Comparison of ENCODE assay signal across 34 cellular contexts in genomic region chr22:23034621-23035556, GRCh38. TPM values are rescaled to one million over a fixed set of nuclear protein-coding genes. Genes with fewer than 3 reads are reported as not detected.
DNase-seq lines count a peak whose midpoint lies in the region; ATAC-seq, FAIRE-seq and TF ChIP-seq lines count a peak whose summit lies in the region.
"Had no signal": no experiment of that assay in that cellular context is flagged by ENCODE, and none has a peak within 500 bp of the region (broad histone marks: within the 10 kb centered on the region; RNA-seq: fewer than 3 reads in every experiment).

No MANE protein-coding gene starts in this region.

- no peaks in the 10 kb centered on the region for H3K27me3 ChIP-seq in BLaER1 treated with 17β-estradiol and CSF1 and Interleukin-3, amounts not matched to agents 10 nM and 100 nM
- H3K27me3 ChIP-seq in OCI-LY1 (ENCODE audit: insufficient read depth, low read length): no peaks in the 10 kb centered on the region
- H3K27me3 ChIP-seq: hepatocyte, neural progenitor cell, right atrium auricular region, upper lobe of right lung had no signal

- H3K27ac Mint-ChIP-seq in memory B cell: peak overlapping the region; percentile 90
- H3K27ac Mint-ChIP-seq: activated CD4-positive, alpha-beta T cell treated with anti-CD3 and anti-CD28 coated beads for 36 hours; T-helper 17 cell had no signal

- H3K9me3 ChIP-seq in BLaER1 treated with 17β-estradiol and CSF1 and Interleukin-3, amounts not matched to agents 10 nM and 100 nM (replicated peaks in 1 of 11): peaks cover 0 to 10% (median 0%) of the 10 kb centered on the region in 11 experiments; a peak in 5 of 22 replicates
- no peaks in the 10 kb centered on the region for H3K9me3 ChIP-seq in OCI-LY1 (ENCODE audit: low read length)
- H3K9me3 ChIP-seq: esophagus squamous epithelium, right atrium auricular region, upper lobe of right lung had no signal

- 0 out of 20 replicates have a peak overlapping the region, but pooled peaks of 2 of the 10 experiments have one; percentile 1 to 9 for H3K4me3 ChIP-seq in BLaER1 treated with 17β-estradiol and CSF1 and Interleukin-3, amounts not matched to agents 10 nM and 100 nM
- no peak overlapping the region for H3K4me3 ChIP-seq in OCI-LY1 (ENCODE audit: low read depth, low read length, poor library complexity, severe bottlenecking)
- H3K4me3 ChIP-seq: esophagus squamous epithelium, hepatocyte, neural progenitor cell, right atrium auricular region, SK-N-MC, smooth muscle cell, upper lobe of right lung had no signal

- H4K20me1 ChIP-seq in BLaER1 treated with 17β-estradiol and CSF1 and Interleukin-3, amounts not matched to agents 10 nM and 100 nM: no peaks in the 10 kb centered on the region
- H4K20me1 ChIP-seq in OCI-LY1 (ENCODE audit: insufficient read depth, low read length): no peaks in the 10 kb centered on the region

- peak; percentile 35 for FAIRE-seq in GM19239 (lab: Jason Lieb, UNC)
- FAIRE-seq: HTR-8/SVneo had no signal

- no peak for TF ChIP-seq CTCF in OCI-LY1 (IDR thresholded peaks at IDR 0.05; ENCODE audit: low read length)

- peak overlapping the region in 7 of 11 experiments; percentile 18 to 85 (median 70); a peak in 13 of 22 replicates for H3K27ac ChIP-seq in BLaER1 treated with 17β-estradiol and CSF1 and Interleukin-3, amounts not matched to agents 10 nM and 100 nM
- H3K27ac ChIP-seq in OCI-LY1 (ENCODE audit: low read depth, low read length, poor library complexity, severe bottlenecking): no peak overlapping the region
- H3K27ac ChIP-seq: esophagus squamous epithelium, hepatocyte, KMS-11, neural progenitor cell, parathyroid adenoma, right atrium auricular region, RWPE1, SK-N-MC, upper lobe of right lung had no signal

- peak overlapping the region; percentile 55 for H3K4me3 Mint-ChIP-seq in memory B cell
- H3K4me3 Mint-ChIP-seq: activated CD4-positive, alpha-beta T cell treated with anti-CD3 and anti-CD28 coated beads for 36 hours; activated T-cell treated with anti-CD3 and anti-CD28 coated beads, Interleukin-2, amount 50 U/mL, for 24 hours; neural progenitor cell; T-helper 17 cell had no signal

- peak overlapping the region; percentile 47 to 90 (median 82) for H3K4me2 ChIP-seq in BLaER1 treated with 17β-estradiol and CSF1 and Interleukin-3, amounts not matched to agents 10 nM and 100 nM
- H3K4me2 ChIP-seq in OCI-LY1 (ENCODE audit: low read length): peak overlapping the region; percentile 24; the same call in 1 of the 2 replicates
- H3K4me2 ChIP-seq: hepatocyte, KMS-11, neural progenitor cell, smooth muscle cell had no signal

- H3K36me3 ChIP-seq in BLaER1 treated with 17β-estradiol and CSF1 and Interleukin-3, amounts not matched to agents 10 nM and 100 nM: no peaks in the 10 kb centered on the region
- H3K36me3 ChIP-seq in OCI-LY1 (ENCODE audit: insufficient read depth, low read length): no peaks in the 10 kb centered on the region
- H3K36me3 ChIP-seq: esophagus squamous epithelium, neural progenitor cell, right atrium auricular region, upper lobe of right lung had no signal

- ATAC-seq in memory B cell (ENCODE audit: low read depth) (peak; percentile 45), GM19023 (IDR thresholded peaks at IDR 0.05; ENCODE audit: unreplicated experiment) (no peak), left lobe of liver (no peak)
- ATAC-seq: left cardiac atrium, T-helper 17 cell, upper lobe of right lung had no signal

- H3K9me2 ChIP-seq in OCI-LY1 (ENCODE audit: low read depth, low read length): no peaks in the 10 kb centered on the region

- H3K4me1 Mint-ChIP-seq in memory B cell: peaks cover 27% of the 10 kb centered on the region

- peaks cover 40 to 72% (median 60%) of the 10 kb centered on the region in 10 experiments for H3K4me1 ChIP-seq in BLaER1 treated with 17β-estradiol and CSF1 and Interleukin-3, amounts not matched to agents 10 nM and 100 nM
- H3K4me1 ChIP-seq in OCI-LY1 (ENCODE audit: insufficient read depth, low read length, severe bottlenecking): peaks cover 23% of the 10 kb centered on the region
- H3K4me1 ChIP-seq: esophagus squamous epithelium, parathyroid adenoma, right atrium auricular region, upper lobe of right lung had no signal

- H3K9me3 Mint-ChIP-seq in memory B cell: no peaks in the 10 kb centered on the region
- H3K9me3 Mint-ChIP-seq: activated T-cell treated with anti-CD3 and anti-CD28 coated beads, Interleukin-2, amount 50 U/mL, for 24 hours; neural progenitor cell had no signal

- DNase-seq in GM19239 (ENCODE audit: insufficient read length, low spot score) (no peak), memory B cell (ENCODE audit: low spot score in 2 of 2) (no peak), NCI-H748 (lab: John Stamatoyannopoulos, UW; ENCODE audit: unreplicated experiment) (no peak), left lobe of liver (ENCODE audit: low spot score) (no peak), NCI-H1105 (lab: John Stamatoyannopoulos, UW) (no peak)
- DNase-seq: activated CD8-positive, alpha-beta memory T cell treated with anti-CD3 and anti-CD28 coated beads for 24 hours; activated gamma-delta T cell; activated T-cell treated with anti-CD3 and anti-CD28 coated beads, Interleukin-2, amount 50 U/mL, for 24 hours; C1 segment of cervical spinal cord; dermis blood vessel endothelial cell; EL; esophagus squamous epithelium; foreskin melanocyte; HCEC 1CT; left cardiac atrium; mammary epithelial cell; NCI-H146; NCI-H2107; NCI-H446 treated with DMSO at 0.1 percent for 48 hours; T-helper 17 cell; upper lobe of right lung had no signal

- no peaks in the 10 kb centered on the region for H3K79me2 ChIP-seq in OCI-LY1 (ENCODE audit: insufficient read depth, low read length)
- H3K79me2 ChIP-seq: hepatocyte, parathyroid adenoma had no signal

- peak overlapping the region; percentile 56; the same call in 1 of the 2 replicates for H2AFZ ChIP-seq in OCI-LY1 (ENCODE audit: low read length)
- H2AFZ ChIP-seq: hepatocyte, neural progenitor cell, parathyroid adenoma had no signal

- peak overlapping the region in 4 of 11 experiments; percentile 26 to 69 (median 57); a peak in 8 of 22 replicates for H3K9ac ChIP-seq in BLaER1 treated with 17β-estradiol and CSF1 and Interleukin-3, amounts not matched to agents 10 nM and 100 nM
- no peak overlapping the region for H3K9ac ChIP-seq in OCI-LY1 (ENCODE audit: low read length)
- H3K9ac ChIP-seq: KMS-11, neural progenitor cell, parathyroid adenoma had no signal

- no peaks in the 10 kb centered on the region for H3K27me3 Mint-ChIP-seq in memory B cell

- H3K36me3 Mint-ChIP-seq in memory B cell: no peaks in the 10 kb centered on the region
- H3K36me3 Mint-ChIP-seq: neural progenitor cell had no signal

- no peaks in the 10 kb centered on the region for H3F3A ChIP-seq in OCI-LY1 (ENCODE audit: insufficient read depth, low read length)

RNA-seq across cellular contexts. Expression of gene GNAZ, which starts 35.4 kb away (rescaled TPM):
- 0.33 TPM for total RNA-seq in left lobe of liver
